10 cellular contexts compared by ENCODE assay signal in genomic region chr11:78290293-78291176, GRCh38.
DNase-seq lines count a peak whose midpoint lies in the region; ATAC-seq and TF ChIP-seq lines count a peak whose summit lies in the region.
"Had no signal": no experiment of that assay in that cellular context is flagged by ENCODE, and none has a peak within 500 bp of the region (broad histone marks: within the 10 kb centered on the region; RNA-seq: fewer than 3 reads in every experiment).

No MANE protein-coding gene starts in this region.

- peak overlapping the region; percentile 63 for H3K4me3 Mint-ChIP-seq in activated T-helper 17 cell treated with anti-CD3 and anti-CD28 coated beads, Interleukin-2, amount 50 U/mL, for 72 hours
- H3K4me3 Mint-ChIP-seq: activated naive CD4-positive, alpha-beta T cell treated with anti-CD3 and anti-CD28 coated beads, Interleukin-2, amount 50 U/mL, for 24 hours had no signal

- no peaks in the 10 kb centered on the region for H3K36me3 ChIP-seq in IMR-90 (ENCODE audit: control insufficient read depth, insufficient read depth, low read length)
- H3K36me3 ChIP-seq in left lung, result no peaks in the 10 kb centered on the region
- H3K36me3 ChIP-seq in SK-N-SH (replicated peaks in 1 of 2; ENCODE audit: control insufficient read depth in 1 of 2, insufficient read depth in 2 of 2, low read length in 1 of 2), result no peaks in the 10 kb centered on the region

- peaks cover 24% of the 10 kb centered on the region for H3K4me1 Mint-ChIP-seq in activated T-helper 17 cell treated with anti-CD3 and anti-CD28 coated beads, Interleukin-2, amount 50 U/mL, for 72 hours

- no peak overlapping the region for H2BK5ac ChIP-seq in IMR-90 (ENCODE audit: low read depth, low read length, poor library complexity, severe bottlenecking)

- no peaks in the 10 kb centered on the region for H3K27me3 ChIP-seq in IMR-90 (ENCODE audit: control insufficient read depth, insufficient read depth, low read length)
- H3K27me3 ChIP-seq in left lung, result no peaks in the 10 kb centered on the region
- H3K27me3 ChIP-seq in SK-N-SH (ENCODE audit: insufficient read depth), result no peaks in the 10 kb centered on the region

- no peak for TF ChIP-seq EP300 in SK-N-SH (IDR thresholded peaks at IDR 0.05; ENCODE audit: borderline replicate concordance in 1 of 2, low read depth in 1 of 2, low read length in 1 of 2)

- no peak overlapping the region for H3K4ac ChIP-seq in IMR-90 (ENCODE audit: low read depth, low read length)

- H3K4me2 ChIP-seq in IMR-90 (ENCODE audit: low read depth, low read length), result no peak overlapping the region
- no peak overlapping the region for H3K4me2 ChIP-seq in SK-N-SH

- H3K9me2 ChIP-seq in SK-N-SH, result no peaks in the 10 kb centered on the region

- no peak overlapping the region for H4K5ac ChIP-seq in IMR-90 (ENCODE audit: low read depth, low read length)

- no peak overlapping the region for H4K8ac ChIP-seq in IMR-90 (ENCODE audit: low read depth in 2 of 2, low read length in 2 of 2)

- H3K4me1 ChIP-seq in IMR-90 (ENCODE audit: control insufficient read depth, insufficient read depth, low read length), result peaks cover 1% of the 10 kb centered on the region; the same call in 1 of the 2 replicates
- peaks cover 0 to 63% of the 10 kb centered on the region in 2 donors for H3K4me1 ChIP-seq in left lung
- no peaks in the 10 kb centered on the region; a peak in 1 of 4 replicates for H3K4me1 ChIP-seq in SK-N-SH (ENCODE audit: control insufficient read depth in 1 of 2, insufficient read depth in 2 of 2, low read depth in 1 of 2, low read length in 1 of 2)

- peak; percentile 99 for DNase-seq in AML-193 (lab: John Stamatoyannopoulos, UW)
- DNase-seq in IMR-90, result peak; percentile 58
- DNase-seq in left lung, result no peak
- DNase-seq in SK-N-SH, result no peak
- DNase-seq in cortex of kidney (lab: John Stamatoyannopoulos, UW), result no peak
- DNase-seq: NCI-H1105 treated with DMSO at 0.1 percent for 48 hours had no signal

- no peak for TF ChIP-seq POLR2A in IMR-90 (IDR thresholded peaks at IDR 0.05; ENCODE audit: low read depth, low read length)

- peak overlapping the region; percentile 85 for H3K27ac Mint-ChIP-seq in activated T-helper 17 cell treated with anti-CD3 and anti-CD28 coated beads, Interleukin-2, amount 50 U/mL, for 72 hours
- H3K27ac Mint-ChIP-seq: activated naive CD4-positive, alpha-beta T cell treated with anti-CD3 and anti-CD28 coated beads, Interleukin-2, amount 50 U/mL, for 24 hours had no signal

- H3K9ac ChIP-seq in IMR-90 (ENCODE audit: low read depth, low read length), result no peak overlapping the region
- H3K9ac ChIP-seq in SK-N-SH, result no peak overlapping the region

- H2AFZ ChIP-seq in IMR-90 (replicated peaks; ENCODE audit: low read length, poor library complexity) (no peak overlapping the region), SK-N-SH (ENCODE audit: low read depth) (no peak overlapping the region)

- TF ChIP-seq RAD21 in IMR-90 (IDR thresholded peaks at IDR 0.05; ENCODE audit: low read length), result no peak
- no peak for TF ChIP-seq RAD21 in SK-N-SH (IDR thresholded peaks at IDR 0.05; ENCODE audit: low read length)

- no peak overlapping the region for H4K91ac ChIP-seq in IMR-90 (ENCODE audit: insufficient read depth, low read depth, low read length)

- no peak overlapping the region for H3K23ac ChIP-seq in IMR-90 (ENCODE audit: low read depth, low read length)

- no peaks in the 10 kb centered on the region for H3K36me3 Mint-ChIP-seq in activated T-helper 17 cell treated with anti-CD3 and anti-CD28 coated beads, Interleukin-2, amount 50 U/mL, for 72 hours (ENCODE audit: low read depth)

- H4K20me1 ChIP-seq in IMR-90 (ENCODE audit: insufficient read depth, low read length) (peaks cover 3% of the 10 kb centered on the region; the same call in 1 of the 2 replicates), SK-N-SH (ENCODE audit: insufficient read depth) (no peaks in the 10 kb centered on the region)

- TF ChIP-seq CTCF in IMR-90 (conservative IDR thresholded peaks at IDR 0.05; ENCODE audit: low read depth, low read length) (no peak), left lung (IDR thresholded peaks at IDR 0.05) (no peak), SK-N-SH (IDR thresholded peaks at IDR 0.05) (no peak)

- BruUV-seq in IMR-90 (replicated peaks; lab: Mats Ljungman, UMichigan), result no TSS peak

- no peak overlapping the region for H3K56ac ChIP-seq in IMR-90 (ENCODE audit: extremely low read depth, insufficient read depth, low read length)

- H3K79me1 ChIP-seq in IMR-90 (ENCODE audit: low read depth in 1 of 2, low read length in 2 of 2), result peaks cover 4 to 19% of the 10 kb centered on the region in 2 experiments

- ATAC-seq in IMR-90 (ENCODE audit: low read depth), result no peak
- peak; percentile 53 for ATAC-seq in activated T-helper 17 cell treated with anti-CD3 and anti-CD28 coated beads, Interleukin-2, amount 50 U/mL, for 72 hours (replicated peaks)
- ATAC-seq in left lung, result peak; percentile 73
- no peak for ATAC-seq in HG03095 (IDR thresholded peaks at IDR 0.05; ENCODE audit: unreplicated experiment)
- no peak for ATAC-seq in GM21528 (IDR thresholded peaks at IDR 0.05; ENCODE audit: low FRiP score, unreplicated experiment)

- H2AK9ac ChIP-seq in IMR-90 (replicated peaks; ENCODE audit: low read depth, low read length, poor library complexity), result no peak overlapping the region

- WGBS in IMR-90 (ENCODE audit: extremely low coverage in 2 of 2, insufficient read length in 1 of 2), 2 experiments, result 100% methylated on average over 2 of the region's 6 CpGs; no CpG with 5 or more reads in 1 of the 2 experiments
- 92% methylated on average over 6 of the region's 6 CpGs for WGBS in SK-N-SH (ENCODE audit: low lambda C conversion rate)

- H3K9me3 Mint-ChIP-seq in activated T-helper 17 cell treated with anti-CD3 and anti-CD28 coated beads, Interleukin-2, amount 50 U/mL, for 72 hours, result peaks cover 6% of the 10 kb centered on the region

- in situ Hi-C loops in IMR-90 (cut with MboI; ENCODE audit: low sequenced_read_pairs), result no loop called here

- dilution Hi-C loops in IMR-90 (cut with HindIII; ENCODE audit: low sequenced_read_pairs, unreplicated experiment), result no loop called here

- H3K9me1 ChIP-seq in IMR-90 (ENCODE audit: insufficient read depth, low read length), result no peaks in the 10 kb centered on the region

- H3K4me3 ChIP-seq in IMR-90 (ENCODE audit: insufficient read depth, low read depth, low read length), result no peak overlapping the region
- H3K4me3 ChIP-seq in left lung, result no peak overlapping the region
- H3K4me3 ChIP-seq in SK-N-SH (ENCODE audit: low read depth in 2 of 2, low read length in 1 of 2), result no peak overlapping the region

- CTCF ChIA-PET in IMR-90 (lab: Yijun Ruan, JAX), result interaction anchor here (0.6 kb wide), 1 partner anchor 22 kb away, joined by 3 read pairs; no protein-coding TSS in a partner anchor
- CTCF ChIA-PET in SK-N-SH (lab: Yijun Ruan, JAX), result no interaction called here

- intact Hi-C loops in IMR-90 (cut with micrococcal nuclease) (no loop called here), left lung (cut with DNase I) (no loop called here)

- H3K14ac ChIP-seq in IMR-90 (replicated peaks; ENCODE audit: low read depth, low read length), result no peak overlapping the region

- H2BK120ac ChIP-seq in IMR-90 (ENCODE audit: low read depth, low read length), result no peak overlapping the region

- H2BK15ac ChIP-seq in IMR-90 (ENCODE audit: low read depth, low read length), result no peak overlapping the region

- POLR2A ChIA-PET in IMR-90 (lab: Charles Lee; ENCODE audit: unreplicated experiment), result no interaction called here
- POLR2A ChIA-PET in SK-N-SH (lab: Yijun Ruan, JAX), result no interaction called here

- H3K79me2 ChIP-seq in SK-N-SH (ENCODE audit: insufficient read depth), result peaks cover 5% of the 10 kb centered on the region; the same call in 1 of the 2 replicates

- H2AK5ac ChIP-seq in IMR-90 (ENCODE audit: low read depth, low read length), result no peak overlapping the region

- H3F3A ChIP-seq in SK-N-SH (replicated peaks; ENCODE audit: insufficient read depth), result no peaks in the 10 kb centered on the region

- H3K9me3 ChIP-seq in IMR-90 (ENCODE audit: control insufficient read depth, insufficient read depth, low read length) (no peaks in the 10 kb centered on the region), left lung (peaks cover 0 to 2% of the 10 kb centered on the region in 2 donors), SK-N-SH (no peaks in the 10 kb centered on the region; the same call in 1 of the 2 replicates)

- H3K27me3 Mint-ChIP-seq in activated T-helper 17 cell treated with anti-CD3 and anti-CD28 coated beads, Interleukin-2, amount 50 U/mL, for 72 hours, result no peaks in the 10 kb centered on the region
- H3K27me3 Mint-ChIP-seq: activated naive CD4-positive, alpha-beta T cell treated with anti-CD3 and anti-CD28 coated beads, Interleukin-2, amount 50 U/mL, for 24 hours had no signal

- H2BK20ac ChIP-seq in IMR-90 (ENCODE audit: low read depth, low read length), result no peak overlapping the region

- no peak overlapping the region for H3K18ac ChIP-seq in IMR-90 (ENCODE audit: low read depth, low read length)

- no peak overlapping the region for H3K27ac ChIP-seq in IMR-90 (ENCODE audit: insufficient read depth, low read length)
- H3K27ac ChIP-seq in left lung, result peak overlapping the region; percentile 78 to 93
- no peak overlapping the region for H3K27ac ChIP-seq in SK-N-SH (ENCODE audit: low read depth in 2 of 2, low read length in 1 of 2)

TF ChIP-seq in IMR-90, 13 proteins besides CTCF, POLR2A, EP300 and RAD21:
- TF ChIP-seq FOS (IDR thresholded peaks at IDR 0.05; ENCODE audit: low read depth, low read length) (no peak), CEBPB (IDR thresholded peaks at IDR 0.05; ENCODE audit: low read depth, low read length) (peak; percentile 92)

TF ChIP-seq in SK-N-SH, 30 proteins besides CTCF, POLR2A, EP300 and RAD21 (continues in another document):
- no peak for TF ChIP-seq TEAD4 (IDR thresholded peaks at IDR 0.05; ENCODE audit: borderline replicate concordance, insufficient read depth)
- TF ChIP-seq POLR2AphosphoS5 (IDR thresholded peaks at IDR 0.05; ENCODE audit: low read depth, low read length), result no peak
- no peak for TF ChIP-seq TCF12 (IDR thresholded peaks at IDR 0.05)
- TF ChIP-seq, protein P1, sequence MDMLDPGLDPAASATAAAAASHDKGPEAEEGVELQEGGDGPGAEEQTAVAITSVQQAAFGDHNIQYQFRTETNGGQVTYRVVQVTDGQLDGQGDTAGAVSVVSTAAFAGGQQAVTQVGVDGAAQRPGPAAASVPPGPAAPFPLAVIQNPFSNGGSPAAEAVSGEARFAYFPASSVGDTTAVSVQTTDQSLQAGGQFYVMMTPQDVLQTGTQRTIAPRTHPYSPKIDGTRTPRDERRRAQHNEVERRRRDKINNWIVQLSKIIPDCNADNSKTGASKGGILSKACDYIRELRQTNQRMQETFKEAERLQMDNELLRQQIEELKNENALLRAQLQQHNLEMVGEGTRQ (IDR thresholded peaks at IDR 0.05; ENCODE audit: borderline replicate concordance, low read depth, low read length), result no peak
- TF ChIP-seq, protein P2, sequence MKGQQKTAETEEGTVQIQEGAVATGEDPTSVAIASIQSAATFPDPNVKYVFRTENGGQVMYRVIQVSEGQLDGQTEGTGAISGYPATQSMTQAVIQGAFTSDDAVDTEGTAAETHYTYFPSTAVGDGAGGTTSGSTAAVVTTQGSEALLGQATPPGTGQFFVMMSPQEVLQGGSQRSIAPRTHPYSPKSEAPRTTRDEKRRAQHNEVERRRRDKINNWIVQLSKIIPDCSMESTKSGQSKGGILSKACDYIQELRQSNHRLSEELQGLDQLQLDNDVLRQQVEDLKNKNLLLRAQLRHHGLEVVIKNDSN (IDR thresholded peaks at IDR 0.05; ENCODE audit: borderline replicate concordance, low read depth), result no peak

Comparison
In these comparisons a context has a peak if more than half of its experiments do, and no peak if none do; other contexts are left out.
1. DNase-seq: peak in AML-193 (2 of 2) and IMR-90 (single experiment); none in left lung (0 of 2), SK-N-SH (single experiment) and cortex of kidney (single experiment).
2. ATAC-seq: peak in activated T-helper 17 cell treated with anti-CD3 and anti-CD28 coated beads, Interleukin-2, amount 50 U/mL, for 72 hours (single experiment) and left lung (single experiment); none in IMR-90 (single experiment), HG03095 (single experiment) and GM21528 (single experiment).
3. H3K27ac ChIP-seq: peak in left lung (2 of 2); none in IMR-90 (single experiment) and SK-N-SH (0 of 2).